20 cellular contexts compared by ENCODE assay signal in the genomic region with DNA sequence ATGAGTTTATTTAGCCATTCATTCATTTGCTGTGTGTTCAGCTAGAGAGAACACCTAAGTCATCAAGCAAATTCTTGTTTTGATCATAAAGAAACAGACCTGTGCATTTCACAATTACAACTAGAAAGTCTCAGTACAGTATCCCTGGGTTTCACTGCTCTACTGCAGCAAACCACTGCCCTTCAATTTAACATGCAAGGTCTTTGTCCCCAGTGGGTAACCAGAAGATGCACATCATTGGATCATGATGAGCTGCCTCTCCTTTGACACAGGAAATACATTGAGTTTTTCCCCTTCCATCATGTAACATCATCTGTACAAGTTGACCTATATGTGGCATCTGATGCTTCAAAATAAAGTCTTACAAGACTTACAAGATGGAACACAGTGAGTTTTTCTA.
"Had no signal": no experiment of that assay in that cellular context is flagged by ENCODE, and none has a peak within 500 bp of the region (broad histone marks: within the 10 kb centered on the region; RNA-seq: fewer than 3 reads in every experiment).

No MANE protein-coding gene starts in this region.

- DNase-seq: dermis blood vessel endothelial cell; effector memory CD4-positive, alpha-beta T cell; foreskin keratinocyte; heart left ventricle; left cardiac atrium; left lung; mesenchymal stem cell; mucosa of descending colon; naive thymus-derived CD4-positive, alpha-beta T cell; nephron progenitor cell; nucleus accumbens; stimulated activated CD4-positive, alpha-beta T cell treated with anti-CD3 and anti-CD28 coated beads, Interleukin-12 subunit alpha, Interleukin-12 subunit beta, amount 100 ng/mL, for 4 hours; stimulated activated CD4-positive, alpha-beta T cell treated with anti-CD3 and anti-CD28 coated beads, Interleukin-1b, Interleukin-23, amount 100 ng/mL, for 48 hours; stimulated activated CD4-positive, alpha-beta T cell treated with anti-CD3 and anti-CD28 coated beads, Interleukin-4, amount 100 ng/mL, for 1 hour; stimulated activated CD8-positive, alpha-beta memory T cell treated with anti-CD3 and anti-CD28 coated beads, Interleukin-4, amount 100 ng/mL, for 48 hours; stomach; trophoblast cell had no signal

- H3K27ac Mint-ChIP-seq: mesothelial cell of epicardium; naive thymus-derived CD4-positive, alpha-beta T cell; nephron progenitor cell had no signal

- H3K4me1 Mint-ChIP-seq: nephron progenitor cell had no signal

- ATAC-seq: foreskin keratinocyte; gastroesophageal sphincter; left lung; mucosa of descending colon; naive thymus-derived CD4-positive, alpha-beta T cell; sciatic nerve had no signal

- H3K4me3 Mint-ChIP-seq: mesothelial cell of epicardium; naive thymus-derived CD4-positive, alpha-beta T cell; nephron progenitor cell had no signal

- H3K27me3 Mint-ChIP-seq: naive thymus-derived CD4-positive, alpha-beta T cell had no signal

- H3K9me3 Mint-ChIP-seq: mesothelial cell of epicardium had no signal
